8 cellular contexts compared by ENCODE assay signal in genomic region chr2:149313512-149313972, GRCh38. TPM values are rescaled to one million over a fixed set of nuclear protein-coding genes. Genes with fewer than 3 reads are reported as not detected.
DNase-seq lines count a peak whose midpoint lies in the region; TF ChIP-seq lines count a peak whose summit lies in the region.

No MANE protein-coding gene starts in this region.

- peaks cover 3% of the 10 kb centered on the region for H3K27me3 Mint-ChIP-seq in nephron (ENCODE audit: low read depth)

- H3K9ac ChIP-seq in Karpas-422 (ENCODE audit: low read length), result no peak overlapping the region

- peak; percentile 15 for DNase-seq in stimulated activated CD4-positive, alpha-beta T cell treated with anti-CD3 and anti-CD28 coated beads, Interleukin-15, amount 100 ng/mL, for 24 hours
- no peak for DNase-seq in stimulated activated CD4-positive, alpha-beta T cell treated with anti-CD3 and anti-CD28 coated beads, Interleukin-2, amount 100 ng/mL, for 48 hours
- DNase-seq in HAP-1 (ENCODE audit: low spot score in 2 of 2) (peak; percentile 80 to 83), Karpas-422 (peak; percentile 70), Peyer's patch (peak in 2 of 3 donors; percentile 61 to 69), epithelial cell of prostate (ENCODE audit: low read depth, low spot score) (peak; percentile 5), middle frontal gyrus (ENCODE audit: extremely low spot score, low spot score) (no peak)

- H2AFZ ChIP-seq in Karpas-422 (ENCODE audit: low read length), result no peak overlapping the region

- H3K4me3 Mint-ChIP-seq in nephron, result peak overlapping the region; percentile 4 to 23 (median 13)

- no peaks in the 10 kb centered on the region for H4K20me1 ChIP-seq in Karpas-422 (ENCODE audit: insufficient read depth, low read depth, low read length)

- TF ChIP-seq CTCF in Peyer's patch (IDR thresholded peaks at IDR 0.05) (peak in 5 of 6 experiments; percentile 2 to 84 (median 77)), nephron (IDR thresholded peaks at IDR 0.05; ENCODE audit: unreplicated experiment in 3 of 3) (peak; percentile 69 to 83 (median 82))

- H3K9me3 ChIP-seq in HAP-1 (no peaks in the 10 kb centered on the region), Karpas-422 (ENCODE audit: low read length) (no peaks in the 10 kb centered on the region), Peyer's patch (no peaks in the 10 kb centered on the region)

- peak overlapping the region; percentile 26 to 79 (median 75) for H3K27ac Mint-ChIP-seq in nephron

- no peaks in the 10 kb centered on the region for H3K36me3 Mint-ChIP-seq in nephron (ENCODE audit: low read depth)

- no peak overlapping the region for H3K4me2 ChIP-seq in Karpas-422 (ENCODE audit: low read depth, low read length, poor library complexity, severe bottlenecking)

- no peaks in the 10 kb centered on the region for H3K79me2 ChIP-seq in Karpas-422 (ENCODE audit: low read length)

- peaks cover 21% of the 10 kb centered on the region for H3K4me1 Mint-ChIP-seq in nephron

- in situ Hi-C loops in HAP-1 (cut with MboI; ENCODE audit: low sequenced_read_pairs), result loop anchor here (25.0 kb wide), 1 partner anchor 276 kb away; the partner anchor contains the start of gene LYPD6B

- H3K27ac ChIP-seq in Karpas-422 (ENCODE audit: low read length) (no peak overlapping the region), Peyer's patch (no peak overlapping the region), epithelial cell of prostate (no peak overlapping the region)

- H3K27me3 ChIP-seq in HAP-1 (ENCODE audit: low read depth), result no peaks in the 10 kb centered on the region
- no peaks in the 10 kb centered on the region for H3K27me3 ChIP-seq in Karpas-422 (ENCODE audit: low read length)
- no peaks in the 10 kb centered on the region for H3K27me3 ChIP-seq in Peyer's patch

- H3K4me1 ChIP-seq in HAP-1 (peaks cover 27% of the 10 kb centered on the region), Karpas-422 (ENCODE audit: low read length) (no peaks in the 10 kb centered on the region), Peyer's patch (no peaks in the 10 kb centered on the region)

- H3K9me2 ChIP-seq in Karpas-422 (replicated peaks; ENCODE audit: insufficient read depth, low read length), result no peaks in the 10 kb centered on the region

- H3K4me3 ChIP-seq in HAP-1 (no peak overlapping the region), Karpas-422 (ENCODE audit: low read length) (no peak overlapping the region), Peyer's patch (no peak overlapping the region)

- H3K9me3 Mint-ChIP-seq in nephron, result peaks cover 3% of the 10 kb centered on the region

- no peak for TF ChIP-seq POLR2A in Peyer's patch (IDR thresholded peaks at IDR 0.05)

- no peaks in the 10 kb centered on the region for H3K36me3 ChIP-seq in HAP-1 (replicated peaks)
- no peaks in the 10 kb centered on the region for H3K36me3 ChIP-seq in Karpas-422 (ENCODE audit: insufficient read depth, low read length)
- no peaks in the 10 kb centered on the region for H3K36me3 ChIP-seq in Peyer's patch

RNA-seq across cellular contexts. Expression of gene LYPD6, which starts 16.8 kb away (rescaled TPM):
- total RNA-seq in Karpas-422 (2014; rRNA removed; shearing (Covaris generic); ENCODE audit: low replicate concordance), result not detected in 2 replicates
- 1 to 10 TPM in 2 of 4 donors, under 1 TPM in 1, not detected in 1; 0.85 to 2.1 (median 1.6) TPM for total RNA-seq in Peyer's patch

Comparison
In these comparisons a context has a peak if more than half of its experiments do, and no peak if none do; other contexts are left out.
1. DNase-seq: peak in stimulated activated CD4-positive, alpha-beta T cell treated with anti-CD3 and anti-CD28 coated beads, Interleukin-15, amount 100 ng/mL, for 24 hours (single experiment), HAP-1 (2 of 2), Karpas-422 (single experiment), Peyer's patch (2 of 3) and epithelial cell of prostate (single experiment); none in stimulated activated CD4-positive, alpha-beta T cell treated with anti-CD3 and anti-CD28 coated beads, Interleukin-2, amount 100 ng/mL, for 48 hours (0 of 2) and middle frontal gyrus (single experiment).